In the genomic region with DNA sequence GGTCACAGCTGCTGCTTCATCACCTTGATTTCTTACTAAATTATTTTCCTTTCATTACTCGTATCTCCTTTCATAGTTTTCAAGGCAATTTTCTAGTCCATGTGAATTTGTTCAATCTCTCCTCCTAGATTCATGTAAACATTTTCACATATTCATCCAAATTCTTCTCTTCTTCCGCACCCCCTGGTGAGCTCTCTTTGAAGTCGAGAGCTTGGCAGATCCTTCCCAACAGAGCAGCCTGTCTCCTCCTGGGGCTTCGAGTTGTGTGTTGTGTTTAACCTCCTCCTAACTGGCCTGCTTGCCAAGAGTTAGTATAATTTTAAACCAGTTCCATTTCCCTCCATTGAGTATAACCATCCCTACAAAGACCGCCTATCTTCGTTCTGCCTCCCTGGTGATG, we compare ENCODE assay signal across 1 cellular context.
TF ChIP-seq lines count a peak whose summit lies in the region.

No MANE protein-coding gene starts in this region.

TF ChIP-seq in GM23338, 12 proteins besides CTCF, POLR2A, EP300 and RAD21 (continued from another document):
- TF ChIP-seq, protein P1, sequence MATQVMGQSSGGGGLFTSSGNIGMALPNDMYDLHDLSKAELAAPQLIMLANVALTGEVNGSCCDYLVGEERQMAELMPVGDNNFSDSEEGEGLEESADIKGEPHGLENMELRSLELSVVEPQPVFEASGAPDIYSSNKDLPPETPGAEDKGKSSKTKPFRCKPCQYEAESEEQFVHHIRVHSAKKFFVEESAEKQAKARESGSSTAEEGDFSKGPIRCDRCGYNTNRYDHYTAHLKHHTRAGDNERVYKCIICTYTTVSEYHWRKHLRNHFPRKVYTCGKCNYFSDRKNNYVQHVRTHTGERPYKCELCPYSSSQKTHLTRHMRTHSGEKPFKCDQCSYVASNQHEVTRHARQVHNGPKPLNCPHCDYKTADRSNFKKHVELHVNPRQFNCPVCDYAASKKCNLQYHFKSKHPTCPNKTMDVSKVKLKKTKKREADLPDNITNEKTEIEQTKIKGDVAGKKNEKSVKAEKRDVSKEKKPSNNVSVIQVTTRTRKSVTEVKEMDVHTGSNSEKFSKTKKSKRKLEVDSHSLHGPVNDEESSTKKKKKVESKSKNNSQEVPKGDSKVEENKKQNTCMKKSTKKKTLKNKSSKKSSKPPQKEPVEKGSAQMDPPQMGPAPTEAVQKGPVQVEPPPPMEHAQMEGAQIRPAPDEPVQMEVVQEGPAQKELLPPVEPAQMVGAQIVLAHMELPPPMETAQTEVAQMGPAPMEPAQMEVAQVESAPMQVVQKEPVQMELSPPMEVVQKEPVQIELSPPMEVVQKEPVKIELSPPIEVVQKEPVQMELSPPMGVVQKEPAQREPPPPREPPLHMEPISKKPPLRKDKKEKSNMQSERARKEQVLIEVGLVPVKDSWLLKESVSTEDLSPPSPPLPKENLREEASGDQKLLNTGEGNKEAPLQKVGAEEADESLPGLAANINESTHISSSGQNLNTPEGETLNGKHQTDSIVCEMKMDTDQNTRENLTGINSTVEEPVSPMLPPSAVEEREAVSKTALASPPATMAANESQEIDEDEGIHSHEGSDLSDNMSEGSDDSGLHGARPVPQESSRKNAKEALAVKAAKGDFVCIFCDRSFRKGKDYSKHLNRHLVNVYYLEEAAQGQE (IDR thresholded peaks at IDR 0.05; ENCODE audit: unreplicated experiment): no peak
- no peak for TF ChIP-seq NANOG (IDR thresholded peaks at IDR 0.05; ENCODE audit: borderline replicate concordance)
- TF ChIP-seq POLR2AphosphoS5 (IDR thresholded peaks at IDR 0.05; ENCODE audit: low read depth): no peak
- TF ChIP-seq, protein P2, sequence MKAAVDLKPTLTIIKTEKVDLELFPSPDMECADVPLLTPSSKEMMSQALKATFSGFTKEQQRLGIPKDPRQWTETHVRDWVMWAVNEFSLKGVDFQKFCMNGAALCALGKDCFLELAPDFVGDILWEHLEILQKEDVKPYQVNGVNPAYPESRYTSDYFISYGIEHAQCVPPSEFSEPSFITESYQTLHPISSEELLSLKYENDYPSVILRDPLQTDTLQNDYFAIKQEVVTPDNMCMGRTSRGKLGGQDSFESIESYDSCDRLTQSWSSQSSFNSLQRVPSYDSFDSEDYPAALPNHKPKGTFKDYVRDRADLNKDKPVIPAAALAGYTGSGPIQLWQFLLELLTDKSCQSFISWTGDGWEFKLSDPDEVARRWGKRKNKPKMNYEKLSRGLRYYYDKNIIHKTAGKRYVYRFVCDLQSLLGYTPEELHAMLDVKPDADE (IDR thresholded peaks at IDR 0.05): no peak
